Comparison of ENCODE assay signal across 10 cellular contexts in genomic region chr11:86571273-86571948, GRCh38.
A peak's percentile ranks its signal among the peaks of the same experiment; 100 is the strongest.
DNase-seq lines count a peak whose midpoint lies in the region; ATAC-seq and TF ChIP-seq lines count a peak whose summit lies in the region.
"Had no signal": no experiment of that assay in that cellular context is flagged by ENCODE, and none has a peak within 500 bp of the region (broad histone marks: within the 10 kb centered on the region; RNA-seq: fewer than 3 reads in every experiment).

No MANE protein-coding gene starts in this region.

- RAD21 ChIA-PET in HCT116 (lab: Charles Lee; ENCODE audit: low non-redundant PET in 1 of 2, low total read pairs in 2 of 2, uncharacterized antibody in 2 of 2, unreplicated experiment in 2 of 2), result no interaction called here

- no peaks in the 10 kb centered on the region for H3K9me2 ChIP-seq in HCT116 (ENCODE audit: insufficient read depth)

- H3K9me3 ChIP-seq in HCT116 (ENCODE audit: control insufficient read depth in 1 of 2, insufficient read depth in 1 of 2, low read depth in 1 of 2, low read length in 2 of 2), result no peaks in the 10 kb centered on the region
- H3K9me3 ChIP-seq in iPS DF 6.9 (ENCODE audit: control insufficient read depth, insufficient read depth, low read length), result no peaks in the 10 kb centered on the region

- peak overlapping the region; percentile 90 for H2AFZ ChIP-seq in HCT116 (ENCODE audit: low read depth, low read length, poor library complexity, severe bottlenecking)
- H2AFZ ChIP-seq: parathyroid adenoma had no signal

- TF ChIP-seq RAD21 in HCT116 (IDR thresholded peaks at IDR 0.05; ENCODE audit: low read depth), result peak; percentile 79

- WGBS in iPS DF 6.9 (ENCODE audit: insufficient coverage, insufficient read length), result no CpG with 5 or more reads among the region's 5 CpGs

- H3K4me2 ChIP-seq in HCT116 (ENCODE audit: low read length), result peak overlapping the region; percentile 40; the same call in 1 of the 2 replicates

- POLR2A ChIA-PET in HCT116 (lab: Charles Lee), result interaction anchor here (0.8 kb wide), 1 partner anchor 227 kb away, joined by 3 read pairs; no protein-coding TSS in a partner anchor

- no peaks in the 10 kb centered on the region for H3K79me2 ChIP-seq in HCT116 (ENCODE audit: insufficient read depth, low read length)
- H3K79me2 ChIP-seq: parathyroid adenoma had no signal

- H3K27me3 ChIP-seq in HCT116 (ENCODE audit: insufficient read depth, low read length), result no peaks in the 10 kb centered on the region; the same call in 1 of the 2 replicates
- H3K27me3 ChIP-seq in iPS DF 6.9 (ENCODE audit: control insufficient read depth, insufficient read depth, low read length), result peaks cover 2% of the 10 kb centered on the region; the same call in 1 of the 2 replicates

- H4K20me1 ChIP-seq in HCT116 (ENCODE audit: insufficient read depth), result no peaks in the 10 kb centered on the region

- no TSS peak for BruUV-seq in HCT116 (replicated peaks; lab: Mats Ljungman, UMichigan)

- CTCF ChIA-PET in HCT116 (lab: Charles Lee), result interaction anchor here (0.6 to 1.8 kb wide), 14 partner anchors 13 to 717 kb away, joined by 3 to 14 read pairs (median 3); no protein-coding TSS in a partner anchor

- H3K4me1 ChIP-seq in HCT116 (ENCODE audit: control insufficient read depth in 1 of 2, insufficient read depth in 2 of 2, low read length in 2 of 2), result peaks cover 6 to 25% of the 10 kb centered on the region in 2 experiments; a peak in 2 of 4 replicates
- H3K4me1 ChIP-seq in iPS DF 6.9 (ENCODE audit: control insufficient read depth, insufficient read depth, low read length), result no peaks in the 10 kb centered on the region

- no peak overlapping the region for H3K4me3 ChIP-seq in HCT116 (replicated peaks in 1 of 2; ENCODE audit: low read depth in 1 of 2, low read length in 2 of 2)
- no peak overlapping the region for H3K4me3 ChIP-seq in iPS DF 6.9 (ENCODE audit: low read length)

- H3K27ac ChIP-seq in HCT116 (ENCODE audit: low read depth, low read length) (no peak overlapping the region), iPS DF 6.9 (ENCODE audit: low read length) (no peak overlapping the region)
- H3K27ac ChIP-seq: parathyroid adenoma had no signal

- ATAC-seq in HCT116 (peak; percentile 98), SK-N-SH treated with all-trans-retinoic acid at 6 μM for 48 hours (peak; percentile 86)

- TF ChIP-seq POLR2A in HCT116 (IDR thresholded peaks at IDR 0.05; ENCODE audit: borderline replicate concordance, extremely low read depth, insufficient read depth, insufficient read length), result no peak

- no peaks in the 10 kb centered on the region for H3K36me3 ChIP-seq in HCT116 (ENCODE audit: control insufficient read depth in 1 of 2, insufficient read depth in 2 of 2, low read length in 2 of 2)
- H3K36me3 ChIP-seq in iPS DF 6.9 (ENCODE audit: control insufficient read depth, insufficient read depth, low read length), result no peaks in the 10 kb centered on the region

- H3K9ac ChIP-seq in HCT116 (ENCODE audit: low read length), result no peak overlapping the region
- H3K9ac ChIP-seq: parathyroid adenoma had no signal

- TF ChIP-seq CTCF in AG09319 (IDR thresholded peaks at IDR 0.05; ENCODE audit: low read depth, low read length) (peak; percentile 5), HCT116 (IDR thresholded peaks at IDR 0.05 in 2 of 3, conservative IDR thresholded peaks at IDR 0.05 in 1 of 3; ENCODE audit: borderline replicate concordance in 1 of 3, insufficient read depth in 1 of 3, low read depth in 2 of 3, low read length in 2 of 3) (peak; percentile 77 to 96 (median 93))

- intact Hi-C loops in HCT116 (cut with micrococcal nuclease), result loop anchor here (1.0 to 10.0 kb wide), 3 partner anchors 47 to 974 kb away; no protein-coding TSS in a partner anchor

- DNase-seq in AG09319 (ENCODE audit: extremely low read depth, low read depth) (no peak), HCT116 (ENCODE audit: low read depth, low spot score) (peak; percentile 80), iPS DF 6.9 (ENCODE audit: low read depth, low spot score) (peak; percentile 82), T1000 (lab: John Stamatoyannopoulos, UW) (no peak), NCI-H128 (lab: John Stamatoyannopoulos, UW; ENCODE audit: unreplicated experiment) (no peak)
- no peak for DNase-seq in activated CD4-positive, alpha-beta T cell treated with anti-CD3 and anti-CD28 coated beads for 1 hour
- DNase-seq in stimulated activated CD4-positive, alpha-beta T cell treated with anti-CD3 and anti-CD28 coated beads, Interleukin-4, amount 100 ng/mL, for 4 hours, result no peak
- DNase-seq: activated B cell treated with CpG ODN at 0.5 μM for 24 hours had no signal

TF ChIP-seq in HCT116, 20 proteins besides CTCF, POLR2A, EP300 and RAD21 (continues in another document):
- TF ChIP-seq MAX (IDR thresholded peaks at IDR 0.05), result peak; percentile 25; the same call in 1 of the 2 replicates
- no peak for TF ChIP-seq TCF7L2 (IDR thresholded peaks at IDR 0.05; ENCODE audit: borderline replicate concordance, extremely low read depth, insufficient read depth, insufficient read length)
- no peak for TF ChIP-seq ELF1 (IDR thresholded peaks at IDR 0.05; ENCODE audit: borderline replicate concordance, low read depth)
- no peak; the same call in 1 of the 2 replicates for TF ChIP-seq SP1 (IDR thresholded peaks at IDR 0.05; ENCODE audit: low read depth)
- TF ChIP-seq CBX3 (IDR thresholded peaks at IDR 0.05; ENCODE audit: low read depth), result 0 out of 2 replicates have a peak, but pooled peaks have one; percentile 49
- no peak for TF ChIP-seq FOSL1 (IDR thresholded peaks at IDR 0.05; ENCODE audit: low read depth)
- no peak for TF ChIP-seq REST (IDR thresholded peaks at IDR 0.05; ENCODE audit: low read depth)

TF ChIP-seq in SK-N-SH treated with all-trans-retinoic acid at 6 μM for 48 hours, 23 proteins besides CTCF, POLR2A, EP300 and RAD21:
- TF ChIP-seq ZC3H10 (CRISPR knock-in tag; IDR thresholded peaks at IDR 0.05) (no peak), CREB5 (CRISPR knock-in tag; IDR thresholded peaks at IDR 0.05; ENCODE audit: low read depth) (no peak), ZNF565 (CRISPR knock-in tag; conservative IDR thresholded peaks at IDR 0.05; ENCODE audit: low read depth) (no peak)

Comparison
In these comparisons a context has a peak if more than half of its experiments do, and no peak if none do; other contexts are left out.
1. DNase-seq: peak in HCT116 (single experiment) and iPS DF 6.9 (single experiment); none in AG09319 (single experiment), activated CD4-positive, alpha-beta T cell treated with anti-CD3 and anti-CD28 coated beads for 1 hour (single experiment), T1000 (single experiment), NCI-H128 (single experiment) and stimulated activated CD4-positive, alpha-beta T cell treated with anti-CD3 and anti-CD28 coated beads, Interleukin-4, amount 100 ng/mL, for 4 hours (0 of 2).